In the genomic region with DNA sequence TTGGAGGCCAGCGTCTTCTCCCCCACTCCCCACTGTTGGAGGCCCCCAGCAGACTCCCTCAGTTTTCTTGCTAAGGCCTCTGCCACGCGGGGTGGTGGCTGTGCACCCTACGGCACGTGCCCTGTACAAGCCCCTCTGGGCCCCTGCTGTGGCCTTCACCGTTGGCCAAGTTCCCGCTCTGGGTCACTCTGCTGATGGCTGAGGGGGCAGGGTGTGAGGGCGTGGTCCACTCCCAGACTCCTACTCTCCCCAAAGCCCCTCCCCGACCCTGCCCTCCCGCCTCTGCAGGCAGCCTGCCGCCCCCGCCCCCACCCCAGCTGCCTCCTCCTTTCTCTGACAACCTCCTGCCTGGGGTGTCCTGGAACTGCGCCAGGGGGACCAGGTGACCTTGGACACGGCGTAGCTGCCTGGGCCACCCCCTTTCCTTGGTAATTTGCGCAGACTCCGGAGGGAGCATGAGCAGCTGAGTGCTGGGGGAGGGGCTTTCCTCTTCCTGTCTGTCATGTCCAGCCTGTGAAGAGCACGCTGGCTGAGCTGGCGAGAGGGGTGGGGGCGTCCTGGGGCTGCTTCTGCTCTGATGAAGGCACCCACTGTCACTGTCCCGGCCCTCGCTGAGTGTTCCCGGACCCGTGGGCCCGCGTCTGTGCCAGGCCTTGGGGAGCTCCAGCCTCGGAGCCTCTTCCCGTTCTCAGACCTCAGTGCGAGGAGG, we compare ENCODE assay signal across 12 cellular contexts.
A peak's percentile ranks its signal among the peaks of the same experiment; 100 is the strongest.
DNase-seq lines count a peak whose midpoint lies in the region; ATAC-seq and TF ChIP-seq lines count a peak whose summit lies in the region.
"Had no signal": no experiment of that assay in that cellular context is flagged by ENCODE, and none has a peak within 500 bp of the region (broad histone marks: within the 10 kb centered on the region; RNA-seq: fewer than 3 reads in every experiment).

No MANE protein-coding gene starts in this region.

- H3K4me1 Mint-ChIP-seq in chondrocyte (ENCODE audit: low read depth) = no peaks in the 10 kb centered on the region
- peaks cover 17% of the 10 kb centered on the region for H3K4me1 Mint-ChIP-seq in stimulated activated effector memory CD8-positive, alpha-beta T cell treated with anti-CD3 and anti-CD28 coated beads, Interleukin-12 subunit alpha, Interleukin-12 subunit beta, amount 100 ng/mL, for 72 hours
- H3K4me1 Mint-ChIP-seq in T-helper 2 cell treated with Interferon-gamma antibody and Interleukin-4, amounts not matched to agents 5 μg/mL and 100 μg/mL, for 36 hours (ENCODE audit: low read depth) = peaks cover 6% of the 10 kb centered on the region

- peaks cover 7% of the 10 kb centered on the region for H3K9me3 Mint-ChIP-seq in chondrocyte (ENCODE audit: low read depth)
- H3K9me3 Mint-ChIP-seq in stimulated activated effector memory CD8-positive, alpha-beta T cell treated with anti-CD3 and anti-CD28 coated beads, Interleukin-12 subunit alpha, Interleukin-12 subunit beta, amount 100 ng/mL, for 72 hours = no peaks in the 10 kb centered on the region
- peaks cover 7% of the 10 kb centered on the region for H3K9me3 Mint-ChIP-seq in T-helper 2 cell treated with Interferon-gamma antibody and Interleukin-4, amounts not matched to agents 5 μg/mL and 100 μg/mL, for 36 hours

- H3K9me3 ChIP-seq in BLaER1 treated with 17β-estradiol and CSF1 and Interleukin-3, amounts not matched to agents 10 nM and 100 nM (replicated peaks in 1 of 11) = peaks cover 0 to 13% (median 8%) of the 10 kb centered on the region in 11 experiments; a peak in 12 of 22 replicates
- peaks cover 7% of the 10 kb centered on the region for H3K9me3 ChIP-seq in mesodermal cell (ENCODE audit: control insufficient read depth, low read length)

- peak overlapping the region; percentile 37 to 68 (median 56); a peak in 20 of 22 replicates for H3K9ac ChIP-seq in BLaER1 treated with 17β-estradiol and CSF1 and Interleukin-3, amounts not matched to agents 10 nM and 100 nM

- DNase-seq in NCI-H1694 treated with DMSO at 0.1 percent for 48 hours (lab: John Stamatoyannopoulos, UW) = peak; percentile 98
- peak; percentile 66 for DNase-seq in chondrocyte (ENCODE audit: low spot score)
- DNase-seq in activated CD4-positive, alpha-beta T cell treated with anti-CD3 and anti-CD28 coated beads for 1 hour = no peak
- no peak for DNase-seq in stimulated activated effector memory CD8-positive, alpha-beta T cell treated with anti-CD3 and anti-CD28 coated beads, Interleukin-12 subunit alpha, Interleukin-12 subunit beta, amount 100 ng/mL, for 72 hours (ENCODE audit: low spot score in 2 of 2)
- no peak for DNase-seq in T-helper 2 cell treated with Interferon-gamma antibody and Interleukin-4, amounts not matched to agents 5 μg/mL and 100 μg/mL, for 36 hours (ENCODE audit: low spot score)
- DNase-seq: cerebellar nuclear complex, foreskin keratinocyte, KBM-7 had no signal

- H3K4me3 ChIP-seq in BLaER1 treated with 17β-estradiol and CSF1 and Interleukin-3, amounts not matched to agents 10 nM and 100 nM = peak overlapping the region; percentile 18 to 57 (median 42); a peak in 16 of 20 replicates
- H3K4me3 ChIP-seq in mesodermal cell (ENCODE audit: extremely low read depth, insufficient read depth, low read length, poor library complexity, severe bottlenecking) = no peak overlapping the region

- TF ChIP-seq CTCF in chondrocyte (IDR thresholded peaks at IDR 0.05) = no peak

- peaks cover 5% of the 10 kb centered on the region for H3K36me3 Mint-ChIP-seq in chondrocyte (ENCODE audit: low read depth)
- H3K36me3 Mint-ChIP-seq in stimulated activated effector memory CD8-positive, alpha-beta T cell treated with anti-CD3 and anti-CD28 coated beads, Interleukin-12 subunit alpha, Interleukin-12 subunit beta, amount 100 ng/mL, for 72 hours = no peaks in the 10 kb centered on the region
- peaks cover 3% of the 10 kb centered on the region for H3K36me3 Mint-ChIP-seq in T-helper 2 cell treated with Interferon-gamma antibody and Interleukin-4, amounts not matched to agents 5 μg/mL and 100 μg/mL, for 36 hours (ENCODE audit: low read depth)

- ATAC-seq in stimulated activated effector memory CD8-positive, alpha-beta T cell treated with anti-CD3 and anti-CD28 coated beads, Interleukin-12 subunit alpha, Interleukin-12 subunit beta, amount 100 ng/mL, for 72 hours = no peak
- no peak for ATAC-seq in GM21576 (IDR thresholded peaks at IDR 0.05; ENCODE audit: unreplicated experiment)
- ATAC-seq: foreskin keratinocyte had no signal

- peak overlapping the region; percentile 83 to 99 (median 91) for H3K4me2 ChIP-seq in BLaER1 treated with 17β-estradiol and CSF1 and Interleukin-3, amounts not matched to agents 10 nM and 100 nM

- peak overlapping the region in 10 of 11 experiments; percentile 21 to 70 (median 50); a peak in 18 of 22 replicates for H3K27ac ChIP-seq in BLaER1 treated with 17β-estradiol and CSF1 and Interleukin-3, amounts not matched to agents 10 nM and 100 nM
- H3K27ac ChIP-seq in mesodermal cell (ENCODE audit: low read depth, low read length, severe bottlenecking) = peak overlapping the region; percentile 72
- H3K27ac ChIP-seq: foreskin keratinocyte had no signal

- H3K4me3 Mint-ChIP-seq in chondrocyte (ENCODE audit: unreplicated experiment) = no peak overlapping the region
- H3K4me3 Mint-ChIP-seq in stimulated activated effector memory CD8-positive, alpha-beta T cell treated with anti-CD3 and anti-CD28 coated beads, Interleukin-12 subunit alpha, Interleukin-12 subunit beta, amount 100 ng/mL, for 72 hours = no peak overlapping the region
- H3K4me3 Mint-ChIP-seq in T-helper 2 cell treated with Interferon-gamma antibody and Interleukin-4, amounts not matched to agents 5 μg/mL and 100 μg/mL, for 36 hours = no peak overlapping the region

- H4K20me1 ChIP-seq in BLaER1 treated with 17β-estradiol and CSF1 and Interleukin-3, amounts not matched to agents 10 nM and 100 nM = peaks cover 0 to 23% (median 15%) of the 10 kb centered on the region in 11 experiments; a peak in 13 of 22 replicates

- no peaks in the 10 kb centered on the region for H3K36me3 ChIP-seq in BLaER1 treated with 17β-estradiol and CSF1 and Interleukin-3, amounts not matched to agents 10 nM and 100 nM
- H3K36me3 ChIP-seq in mesodermal cell (ENCODE audit: control insufficient read depth, insufficient read depth, low read length) = no peaks in the 10 kb centered on the region

- H3K27ac Mint-ChIP-seq in chondrocyte (ENCODE audit: unreplicated experiment) = no peak overlapping the region
- no peak overlapping the region for H3K27ac Mint-ChIP-seq in stimulated activated effector memory CD8-positive, alpha-beta T cell treated with anti-CD3 and anti-CD28 coated beads, Interleukin-12 subunit alpha, Interleukin-12 subunit beta, amount 100 ng/mL, for 72 hours
- no peak overlapping the region for H3K27ac Mint-ChIP-seq in T-helper 2 cell treated with Interferon-gamma antibody and Interleukin-4, amounts not matched to agents 5 μg/mL and 100 μg/mL, for 36 hours
- H3K27ac Mint-ChIP-seq: activated T-helper 2 cell treated with anti-CD3 and anti-CD28 coated beads, Interferon-gamma antibody, Interleukin-2, Interleukin-4, amounts not matched to agents 10 μg/mL and 5 μg/mL and 100 μg/mL, durations not matched to agents 14 hours and 24 hours and 36 hours had no signal

- peaks cover 7 to 56% (median 24%) of the 10 kb centered on the region in 11 experiments; a peak in 18 of 22 replicates for H3K27me3 ChIP-seq in BLaER1 treated with 17β-estradiol and CSF1 and Interleukin-3, amounts not matched to agents 10 nM and 100 nM
- H3K27me3 ChIP-seq: foreskin keratinocyte had no signal

- peaks cover 34 to 78% (median 65%) of the 10 kb centered on the region in 10 experiments for H3K4me1 ChIP-seq in BLaER1 treated with 17β-estradiol and CSF1 and Interleukin-3, amounts not matched to agents 10 nM and 100 nM
- peaks cover 7% of the 10 kb centered on the region for H3K4me1 ChIP-seq in mesodermal cell (ENCODE audit: control insufficient read depth, insufficient read depth, low read length, poor library complexity, severe bottlenecking)
- H3K4me1 ChIP-seq: foreskin keratinocyte had no signal

- WGBS in mesodermal cell (ENCODE audit: insufficient coverage in 2 of 2), 2 experiments = 47 to 70% methylated on average over 10 to 18 of the region's 29 CpGs

- H3K27me3 Mint-ChIP-seq in chondrocyte (ENCODE audit: low read depth) = peaks cover 8% of the 10 kb centered on the region
- H3K27me3 Mint-ChIP-seq in T-helper 2 cell treated with Interferon-gamma antibody and Interleukin-4, amounts not matched to agents 5 μg/mL and 100 μg/mL, for 36 hours (ENCODE audit: low read depth) = peaks cover 2% of the 10 kb centered on the region

Comparison
In these comparisons a context has a peak if more than half of its experiments do, and no peak if none do; other contexts are left out.
1. DNase-seq: peak in NCI-H1694 treated with DMSO at 0.1 percent for 48 hours (single experiment) and chondrocyte (single experiment); none in activated CD4-positive, alpha-beta T cell treated with anti-CD3 and anti-CD28 coated beads for 1 hour (single experiment), stimulated activated effector memory CD8-positive, alpha-beta T cell treated with anti-CD3 and anti-CD28 coated beads, Interleukin-12 subunit alpha, Interleukin-12 subunit beta, amount 100 ng/mL, for 72 hours (0 of 2) and T-helper 2 cell treated with Interferon-gamma antibody and Interleukin-4, amounts not matched to agents 5 μg/mL and 100 μg/mL, for 36 hours (single experiment).